9 cellular contexts compared by ENCODE assay signal in the genomic region with DNA sequence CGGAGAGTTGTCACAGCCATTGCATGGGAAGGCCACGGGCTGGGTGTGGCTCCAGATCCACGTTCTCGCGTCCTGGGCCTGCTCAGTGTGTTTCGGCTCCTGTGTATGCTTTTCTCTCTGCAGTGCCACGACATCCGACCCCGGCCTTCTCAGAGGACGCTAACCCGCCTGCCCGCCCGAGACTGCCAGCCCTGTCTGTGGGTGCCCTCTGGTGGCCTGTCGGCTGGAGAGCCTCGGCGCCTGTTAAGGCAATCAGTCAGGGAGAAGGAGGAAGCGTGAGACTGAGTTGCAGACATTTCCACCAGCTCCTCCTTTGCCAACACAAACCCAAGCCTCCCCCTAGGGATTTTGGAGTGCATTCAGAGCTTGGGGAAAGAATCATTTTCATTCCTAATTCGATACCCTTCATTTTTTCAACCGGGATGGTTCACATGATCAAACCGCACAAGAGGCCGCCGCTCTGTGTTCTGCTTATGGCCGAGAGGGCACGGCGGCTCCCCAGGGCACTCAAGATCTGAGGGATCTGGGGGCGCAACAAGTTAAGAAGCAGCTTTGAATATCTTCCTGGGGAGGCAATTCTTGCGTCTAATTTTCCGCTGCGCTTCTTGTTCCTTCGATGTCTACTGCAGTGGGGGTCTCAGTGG. TPM values are rescaled to one million over a fixed set of nuclear protein-coding genes. Genes with fewer than 3 reads are reported as not detected.
DNase-seq lines count a peak whose midpoint lies in the region; ATAC-seq and TF ChIP-seq lines count a peak whose summit lies in the region.
"Had no signal": no experiment of that assay in that cellular context is flagged by ENCODE, and none has a peak within 500 bp of the region (broad histone marks: within the 10 kb centered on the region; RNA-seq: fewer than 3 reads in every experiment).

No MANE protein-coding gene starts in this region.

- H3F3A ChIP-seq in neural cell (ENCODE audit: insufficient read depth, low read length, poor library complexity, severe bottlenecking) = no peaks in the 10 kb centered on the region

- no peak overlapping the region for H3K4me2 ChIP-seq in neural cell (ENCODE audit: low read length)

- peak; percentile 75 for DNase-seq in A673 (ENCODE audit: low spot score)
- DNase-seq in M059J (ENCODE audit: low read depth) = peak; percentile 72
- peak; percentile 78 for DNase-seq in RKO (ENCODE audit: low spot score)
- peak; percentile 37 for DNase-seq in activated T-helper 1 cell treated with Interleukin-2 at 50 U/mL for 16 hours (ENCODE audit: low read depth)
- DNase-seq in fibroblast of mammary gland (ENCODE audit: low read depth) = peak; percentile 69
- peak; percentile 65 to 66 for DNase-seq in stimulated activated naive CD8-positive, alpha-beta T cell treated with anti-CD3 and anti-CD28 coated beads, Interleukin-15, amount 100 ng/mL, for 72 hours

- peaks cover 6% of the 10 kb centered on the region for H3K4me1 Mint-ChIP-seq in stimulated activated naive CD8-positive, alpha-beta T cell treated with anti-CD3 and anti-CD28 coated beads, Interleukin-15, amount 100 ng/mL, for 72 hours

- H3K9me2 ChIP-seq in neural cell (ENCODE audit: insufficient read depth, low read length) = no peaks in the 10 kb centered on the region

- CTCF ChIA-PET in A673 (lab: Charles Lee) = no interaction called here

- H2AFZ ChIP-seq in neural cell (ENCODE audit: low read depth, low read length) = no peak overlapping the region

- H3K4me1 ChIP-seq in A673 (ENCODE audit: insufficient read depth, low read length, poor library complexity, severe bottlenecking) = no peaks in the 10 kb centered on the region

- H3K27me3 Mint-ChIP-seq in stimulated activated naive CD8-positive, alpha-beta T cell treated with anti-CD3 and anti-CD28 coated beads, Interleukin-15, amount 100 ng/mL, for 72 hours = peaks cover 74% of the 10 kb centered on the region

- no peaks in the 10 kb centered on the region for H3K79me2 ChIP-seq in neural cell (replicated peaks; ENCODE audit: insufficient read depth, low read length)

- H3K4me3 ChIP-seq in A673 (ENCODE audit: low read depth, low read length, poor library complexity, severe bottlenecking) (no peak overlapping the region), fibroblast of mammary gland (ENCODE audit: control insufficient read depth, low read depth, low read length) (no peak overlapping the region), neural cell (ENCODE audit: low read length) (no peak overlapping the region)

- H3K4me3 Mint-ChIP-seq in stimulated activated naive CD8-positive, alpha-beta T cell treated with anti-CD3 and anti-CD28 coated beads, Interleukin-15, amount 100 ng/mL, for 72 hours = no peak overlapping the region
- H3K4me3 Mint-ChIP-seq: stimulated activated naive CD8-positive, alpha-beta T cell treated with anti-CD3 and anti-CD28 coated beads, Interleukin-15, Interleukin-2, amounts not matched to agents 100 ng/mL and 50 ng/mL, for 24 hours had no signal

- no peaks in the 10 kb centered on the region for H4K20me1 ChIP-seq in neural cell (ENCODE audit: insufficient read depth)

- no TSS peak for BruUV-seq in A673 (replicated peaks; lab: Mats Ljungman, UMichigan)

- intact Hi-C loops in A673 (cut with micrococcal nuclease; ENCODE audit: unreplicated experiment) = loop anchor here (2.0 kb wide), 2 partner anchors 216 to 416 kb away; no protein-coding TSS in a partner anchor

- H3K27ac Mint-ChIP-seq in stimulated activated naive CD8-positive, alpha-beta T cell treated with anti-CD3 and anti-CD28 coated beads, Interleukin-15, amount 100 ng/mL, for 72 hours = no peak overlapping the region
- H3K27ac Mint-ChIP-seq: stimulated activated naive CD8-positive, alpha-beta T cell treated with anti-CD3 and anti-CD28 coated beads, Interleukin-15, Interleukin-2, amounts not matched to agents 100 ng/mL and 50 ng/mL, for 24 hours had no signal

- no peak overlapping the region for H3K27ac ChIP-seq in A673 (ENCODE audit: low read depth, low read length, poor library complexity, severe bottlenecking)
- H3K27ac ChIP-seq in neural cell (ENCODE audit: low read length) = no peak overlapping the region

- TF ChIP-seq EP300 in neural cell (conservative IDR thresholded peaks at IDR 0.05; ENCODE audit: poor library complexity, severe bottlenecking) = no peak

- no peak overlapping the region for H3K9ac ChIP-seq in neural cell (ENCODE audit: low read length)

- H3K9me3 ChIP-seq in A673 (ENCODE audit: low read depth, low read length, poor library complexity, severe bottlenecking) = no peaks in the 10 kb centered on the region
- H3K9me3 ChIP-seq in neural cell (ENCODE audit: low read length) = no peaks in the 10 kb centered on the region

- H3K9me3 Mint-ChIP-seq in stimulated activated naive CD8-positive, alpha-beta T cell treated with anti-CD3 and anti-CD28 coated beads, Interleukin-15, amount 100 ng/mL, for 72 hours = no peaks in the 10 kb centered on the region
- H3K9me3 Mint-ChIP-seq: stimulated activated naive CD8-positive, alpha-beta T cell treated with anti-CD3 and anti-CD28 coated beads, Interleukin-15, Interleukin-2, amounts not matched to agents 100 ng/mL and 50 ng/mL, for 24 hours had no signal

- POLR2A ChIA-PET in A673 (lab: Charles Lee; ENCODE audit: low non-redundant PET) = no interaction called here

- TF ChIP-seq CTCF in A673 (conservative IDR thresholded peaks at IDR 0.05; ENCODE audit: low read depth, low read length) (peak; percentile 90), fibroblast of mammary gland (conservative IDR thresholded peaks at IDR 0.05; ENCODE audit: control insufficient read depth, insufficient read depth, low read depth, low read length) (peak; percentile 86), neural cell (IDR thresholded peaks at IDR 0.05; ENCODE audit: poor library complexity, severe bottlenecking) (peak; percentile 97)

- H3K36me3 ChIP-seq in A673 (ENCODE audit: insufficient read depth, low read length, poor library complexity, severe bottlenecking) = no peaks in the 10 kb centered on the region
- H3K36me3 ChIP-seq in neural cell (ENCODE audit: insufficient read depth, low read length) = no peaks in the 10 kb centered on the region

- peak; percentile 60 for ATAC-seq in GM19025 (IDR thresholded peaks at IDR 0.05; ENCODE audit: low read depth, unreplicated experiment)
- peak; percentile 80 for ATAC-seq in stimulated activated naive CD8-positive, alpha-beta T cell treated with anti-CD3 and anti-CD28 coated beads, Interleukin-15, amount 100 ng/mL, for 72 hours

- H3K27me3 ChIP-seq in A673 (replicated peaks; ENCODE audit: insufficient read depth, low read depth, low read length, poor library complexity) (peaks cover 12% of the 10 kb centered on the region), neural cell (ENCODE audit: insufficient read depth, low read depth, low read length) (no peaks in the 10 kb centered on the region)

- TF ChIP-seq RAD21 in neural cell (conservative IDR thresholded peaks at IDR 0.05) = peak; percentile 100

TF ChIP-seq in neural cell, 6 proteins besides CTCF, POLR2A, EP300 and RAD21:
- TF ChIP-seq SMC3 (conservative IDR thresholded peaks at IDR 0.05; ENCODE audit: poor library complexity) (peak; percentile 100), MXI1 (conservative IDR thresholded peaks at IDR 0.05; ENCODE audit: poor library complexity, severe bottlenecking) (no peak), TAF1 (IDR thresholded peaks at IDR 0.05; ENCODE audit: low read depth) (no peak), EZH2 (IDR thresholded peaks at IDR 0.05; ENCODE audit: borderline replicate concordance, insufficient read depth, low read length, poor library complexity, severe bottlenecking) (no peak)
- TF ChIP-seq, protein P1, sequence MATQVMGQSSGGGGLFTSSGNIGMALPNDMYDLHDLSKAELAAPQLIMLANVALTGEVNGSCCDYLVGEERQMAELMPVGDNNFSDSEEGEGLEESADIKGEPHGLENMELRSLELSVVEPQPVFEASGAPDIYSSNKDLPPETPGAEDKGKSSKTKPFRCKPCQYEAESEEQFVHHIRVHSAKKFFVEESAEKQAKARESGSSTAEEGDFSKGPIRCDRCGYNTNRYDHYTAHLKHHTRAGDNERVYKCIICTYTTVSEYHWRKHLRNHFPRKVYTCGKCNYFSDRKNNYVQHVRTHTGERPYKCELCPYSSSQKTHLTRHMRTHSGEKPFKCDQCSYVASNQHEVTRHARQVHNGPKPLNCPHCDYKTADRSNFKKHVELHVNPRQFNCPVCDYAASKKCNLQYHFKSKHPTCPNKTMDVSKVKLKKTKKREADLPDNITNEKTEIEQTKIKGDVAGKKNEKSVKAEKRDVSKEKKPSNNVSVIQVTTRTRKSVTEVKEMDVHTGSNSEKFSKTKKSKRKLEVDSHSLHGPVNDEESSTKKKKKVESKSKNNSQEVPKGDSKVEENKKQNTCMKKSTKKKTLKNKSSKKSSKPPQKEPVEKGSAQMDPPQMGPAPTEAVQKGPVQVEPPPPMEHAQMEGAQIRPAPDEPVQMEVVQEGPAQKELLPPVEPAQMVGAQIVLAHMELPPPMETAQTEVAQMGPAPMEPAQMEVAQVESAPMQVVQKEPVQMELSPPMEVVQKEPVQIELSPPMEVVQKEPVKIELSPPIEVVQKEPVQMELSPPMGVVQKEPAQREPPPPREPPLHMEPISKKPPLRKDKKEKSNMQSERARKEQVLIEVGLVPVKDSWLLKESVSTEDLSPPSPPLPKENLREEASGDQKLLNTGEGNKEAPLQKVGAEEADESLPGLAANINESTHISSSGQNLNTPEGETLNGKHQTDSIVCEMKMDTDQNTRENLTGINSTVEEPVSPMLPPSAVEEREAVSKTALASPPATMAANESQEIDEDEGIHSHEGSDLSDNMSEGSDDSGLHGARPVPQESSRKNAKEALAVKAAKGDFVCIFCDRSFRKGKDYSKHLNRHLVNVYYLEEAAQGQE (IDR thresholded peaks at IDR 0.05; ENCODE audit: borderline replicate concordance) = no peak

RNA-seq across cellular contexts. Expression of gene ZBTB7C, which starts 37.5 kb away (rescaled TPM):
- total RNA-seq in A673 (2021) = 0.07 and 0.32 TPM in 2 replicates
- not detected in 2 replicates for total RNA-seq in M059J (2014; rRNA removed; shearing (Covaris generic))
- polyA plus RNA-seq in neural cell = 2.4 and 6.5 TPM in 2 replicates
- polyA minus RNA-seq in neural cell = 11.7 and 14.6 TPM in 2 replicates
